ENCODE assay signal across 1 cellular context in genomic region chr2:112834379-112835014, GRCh38.
A peak's percentile ranks its signal among the peaks of the same experiment; 100 is the strongest.
TF ChIP-seq lines count a peak whose summit lies in the region.

No MANE protein-coding gene starts in this region.

TF ChIP-seq in HepG2, 621 proteins besides CTCF, POLR2A, EP300 and RAD21 (continues in another document):
- TF ChIP-seq YEATS2 (CRISPR knock-in tag; IDR thresholded peaks at IDR 0.05; ENCODE audit: borderline replicate concordance) (0 out of 2 replicates have a peak, but pooled peaks have one; percentile 32), ELF1 (CRISPR knock-in tag; IDR thresholded peaks at IDR 0.05) (peak; percentile 51), ZNF589 (CRISPR knock-in tag; conservative IDR thresholded peaks at IDR 0.05) (no peak), TFDP1 (CRISPR knock-in tag; IDR thresholded peaks at IDR 0.05; ENCODE audit: borderline replicate concordance) (no peak), ETV5 (CRISPR knock-in tag; IDR thresholded peaks at IDR 0.05; ENCODE audit: borderline replicate concordance) (peak; percentile 63; the same call in 1 of the 2 replicates), NR2F6 (IDR thresholded peaks at IDR 0.05) (peak; percentile 46), NR2F6 (CRISPR knock-in tag; IDR thresholded peaks at IDR 0.05) (peak; percentile 67; the same call in 1 of the 2 replicates), ZNF646 (CRISPR knock-in tag; IDR thresholded peaks at IDR 0.05) (no peak), MXD3 (CRISPR knock-in tag; IDR thresholded peaks at IDR 0.05) (no peak), PHF21A (CRISPR knock-in tag; IDR thresholded peaks at IDR 0.05) (0 out of 2 replicates have a peak, but pooled peaks have one; percentile 31), RXRB (CRISPR knock-in tag; IDR thresholded peaks at IDR 0.05; ENCODE audit: borderline replicate concordance) (peak; percentile 60; the same call in 1 of the 2 replicates), ZNF629 (CRISPR knock-in tag; conservative IDR thresholded peaks at IDR 0.05) (0 out of 2 replicates have a peak, but pooled peaks have one; percentile 13), ZNF260 (CRISPR knock-in tag; IDR thresholded peaks at IDR 0.05; ENCODE audit: borderline replicate concordance, low read depth) (no peak), CHD2 (IDR thresholded peaks at IDR 0.05; ENCODE audit: low read depth, low read length) (no peak), IRF2 (CRISPR knock-in tag; IDR thresholded peaks at IDR 0.05) (peak; percentile 35; the same call in 1 of the 2 replicates), SOX5 (CRISPR knock-in tag; IDR thresholded peaks at IDR 0.05; ENCODE audit: borderline replicate concordance) (0 out of 2 replicates have a peak, but pooled peaks have one; percentile 39), ELF3 (CRISPR knock-in tag; IDR thresholded peaks at IDR 0.05) (peak; percentile 95), ZBTB43 (CRISPR knock-in tag; conservative IDR thresholded peaks at IDR 0.05) (no peak), ERF (CRISPR knock-in tag; IDR thresholded peaks at IDR 0.05) (peak; percentile 82), PPARG (CRISPR knock-in tag; conservative IDR thresholded peaks at IDR 0.05) (peak; percentile 83), SOX13 (IDR thresholded peaks at IDR 0.05) (no peak), SOX13 (CRISPR knock-in tag; conservative IDR thresholded peaks at IDR 0.05 in 1 of 2, IDR thresholded peaks at IDR 0.05 in 1 of 2) (peak in 1 of 2 experiments; percentile 54; a peak in 1 of 4 replicates), SKIL (CRISPR knock-in tag; IDR thresholded peaks at IDR 0.05; ENCODE audit: borderline replicate concordance) (no peak), ZNF292 (CRISPR knock-in tag; IDR thresholded peaks at IDR 0.05; ENCODE audit: borderline replicate concordance, low read depth) (peak; percentile 29; the same call in 1 of the 2 replicates), ZNF614 (CRISPR knock-in tag; IDR thresholded peaks at IDR 0.05; ENCODE audit: borderline replicate concordance) (0 out of 2 replicates have a peak, but pooled peaks have one; percentile 25), SP5 (CRISPR knock-in tag; IDR thresholded peaks at IDR 0.05; ENCODE audit: borderline replicate concordance, low read depth) (peak; percentile 84; the same call in 1 of the 2 replicates), ZNF768 (CRISPR knock-in tag; IDR thresholded peaks at IDR 0.05) (no peak), HNF4A (CRISPR knock-in tag; IDR thresholded peaks at IDR 0.05) (peak; percentile 75), HNF4G (IDR thresholded peaks at IDR 0.05; ENCODE audit: borderline replicate concordance, low read depth, low read length) (peak; percentile 37; the same call in 1 of the 2 replicates), HNF4G (CRISPR knock-in tag; IDR thresholded peaks at IDR 0.05; ENCODE audit: borderline replicate concordance, low read depth) (no peak; the same call in 1 of the 2 replicates), IKZF5 (CRISPR knock-in tag; IDR thresholded peaks at IDR 0.05) (0 out of 2 replicates have a peak, but pooled peaks have one; percentile 43), ZSCAN12 (CRISPR knock-in tag; IDR thresholded peaks at IDR 0.05) (no peak), TEAD3 (CRISPR knock-in tag; optimal IDR thresholded peaks at IDR 0.05; ENCODE audit: borderline replicate concordance) (no peak), ZFP62 (CRISPR knock-in tag; IDR thresholded peaks at IDR 0.05) (no peak), NCOA2 (CRISPR knock-in tag; IDR thresholded peaks at IDR 0.05) (peak; percentile 42; the same call in 1 of the 2 replicates), THAP11 (CRISPR knock-in tag; IDR thresholded peaks at IDR 0.05) (0 out of 2 replicates have a peak, but pooled peaks have one; percentile 20), SOX6 (IDR thresholded peaks at IDR 0.05) (no peak), SOX6 (CRISPR knock-in tag; IDR thresholded peaks at IDR 0.05) (peak; percentile 70), ZNF7 (CRISPR knock-in tag; IDR thresholded peaks at IDR 0.05) (peak; percentile 68; the same call in 1 of the 2 replicates), NR2F2 (IDR thresholded peaks at IDR 0.05; ENCODE audit: borderline replicate concordance, low read depth) (peak; percentile 47), PAXIP1 (CRISPR knock-in tag; conservative IDR thresholded peaks at IDR 0.05) (peak; percentile 72), PRDM15 (CRISPR knock-in tag; IDR thresholded peaks at IDR 0.05) (no peak)
